15 cellular contexts compared by ENCODE assay signal in genomic region chr18:57942090-57942489, GRCh38.
"Had no signal": no experiment of that assay in that cellular context is flagged by ENCODE, and none has a peak within 500 bp of the region (broad histone marks: within the 10 kb centered on the region; RNA-seq: fewer than 3 reads in every experiment).

No MANE protein-coding gene starts in this region.

- H3K9me3 ChIP-seq: ovary had no signal

- H3K27ac ChIP-seq: brain microvascular endothelial cell, ovary had no signal

- H3K27me3 ChIP-seq: brain microvascular endothelial cell, ovary had no signal

- H3K4me1 Mint-ChIP-seq: activated CD4-positive, alpha-beta T cell treated with anti-CD3 and anti-CD28 coated beads, Interleukin-2, amount 10 ng/mL, durations not matched to agents 7 days and 5 days; activated naive CD8-positive, alpha-beta T cell treated with anti-CD3 and anti-CD28 coated beads, Interleukin-2, amount 10 ng/mL, durations not matched to agents 7 days and 5 days had no signal

- DNase-seq: activated CD4-positive, alpha-beta T cell treated with anti-CD3 and anti-CD28 coated beads, Interleukin-2, amount 10 ng/mL, durations not matched to agents 7 days and 5 days; activated CD8-positive, alpha-beta memory T cell treated with anti-CD3 and anti-CD28 coated beads for 24 hours; activated naive CD4-positive, alpha-beta T cell; activated naive CD8-positive, alpha-beta T cell treated with anti-CD3 and anti-CD28 coated beads, Interleukin-2, amount 10 ng/mL, durations not matched to agents 7 days and 5 days; brain microvascular endothelial cell; effector memory CD8-positive, alpha-beta T cell; foreskin fibroblast; kidney glomerular epithelial cell; nephron progenitor cell; ovary; stimulated activated naive CD8-positive, alpha-beta T cell treated with anti-CD3 and anti-CD28 coated beads, Interleukin-15, Interleukin-2, amounts not matched to agents 100 U/mL and 50 U/mL, for 24 hours; T-helper 9 cell; trophoblast cell had no signal

- H3K9me3 Mint-ChIP-seq: activated CD4-positive, alpha-beta T cell treated with anti-CD3 and anti-CD28 coated beads, Interleukin-2, amount 10 ng/mL, durations not matched to agents 7 days and 5 days; activated naive CD8-positive, alpha-beta T cell treated with anti-CD3 and anti-CD28 coated beads, Interleukin-2, amount 10 ng/mL, durations not matched to agents 7 days and 5 days; activated T-helper 1 cell treated with anti-CD3 and anti-CD28 coated beads, Interleukin-12 subunit alpha, Interleukin-12 subunit beta, Interleukin-2, Interleukin-4 antibody, amounts not matched to agents 30 ng/mL and 10 ng/mL and 1 ng/mL, durations not matched to agents 14 hours and 24 hours and 36 hours; dendritic cell treated with granulocyte-macrophage colony-stimulating factor and Interleukin-4, amounts not matched to agents 40 ng/mL and 50 ng/mL, for 4 days; effector memory CD8-positive, alpha-beta T cell; nephron progenitor cell had no signal

- H3K27ac Mint-ChIP-seq: activated CD4-positive, alpha-beta T cell treated with anti-CD3 and anti-CD28 coated beads, Interleukin-2, amount 10 ng/mL, durations not matched to agents 7 days and 5 days; activated naive CD8-positive, alpha-beta T cell treated with anti-CD3 and anti-CD28 coated beads, Interleukin-2, amount 10 ng/mL, durations not matched to agents 7 days and 5 days; activated T-helper 1 cell treated with anti-CD3 and anti-CD28 coated beads, Interleukin-12 subunit alpha, Interleukin-12 subunit beta, Interleukin-2, Interleukin-4 antibody, amounts not matched to agents 30 ng/mL and 10 ng/mL and 1 ng/mL, durations not matched to agents 14 hours and 24 hours and 36 hours; dendritic cell treated with granulocyte-macrophage colony-stimulating factor and Interleukin-4, amounts not matched to agents 40 ng/mL and 50 ng/mL, for 4 days; effector memory CD8-positive, alpha-beta T cell; nephron progenitor cell had no signal

- H3K4me3 Mint-ChIP-seq: activated CD4-positive, alpha-beta T cell treated with anti-CD3 and anti-CD28 coated beads, Interleukin-2, amount 10 ng/mL, durations not matched to agents 7 days and 5 days; activated naive CD8-positive, alpha-beta T cell treated with anti-CD3 and anti-CD28 coated beads, Interleukin-2, amount 10 ng/mL, durations not matched to agents 7 days and 5 days; activated T-helper 1 cell treated with anti-CD3 and anti-CD28 coated beads, Interleukin-12 subunit alpha, Interleukin-12 subunit beta, Interleukin-2, Interleukin-4 antibody, amounts not matched to agents 30 ng/mL and 10 ng/mL and 1 ng/mL, durations not matched to agents 14 hours and 24 hours and 36 hours; dendritic cell treated with granulocyte-macrophage colony-stimulating factor and Interleukin-4, amounts not matched to agents 40 ng/mL and 50 ng/mL, for 4 days; effector memory CD8-positive, alpha-beta T cell; nephron progenitor cell had no signal

- H3K4me3 ChIP-seq: ovary had no signal

- H3K36me3 Mint-ChIP-seq: activated naive CD8-positive, alpha-beta T cell treated with anti-CD3 and anti-CD28 coated beads, Interleukin-2, amount 10 ng/mL, durations not matched to agents 7 days and 5 days had no signal

- H3K36me3 ChIP-seq: brain microvascular endothelial cell, ovary had no signal
